11 cellular contexts compared by ENCODE assay signal in the genomic region with DNA sequence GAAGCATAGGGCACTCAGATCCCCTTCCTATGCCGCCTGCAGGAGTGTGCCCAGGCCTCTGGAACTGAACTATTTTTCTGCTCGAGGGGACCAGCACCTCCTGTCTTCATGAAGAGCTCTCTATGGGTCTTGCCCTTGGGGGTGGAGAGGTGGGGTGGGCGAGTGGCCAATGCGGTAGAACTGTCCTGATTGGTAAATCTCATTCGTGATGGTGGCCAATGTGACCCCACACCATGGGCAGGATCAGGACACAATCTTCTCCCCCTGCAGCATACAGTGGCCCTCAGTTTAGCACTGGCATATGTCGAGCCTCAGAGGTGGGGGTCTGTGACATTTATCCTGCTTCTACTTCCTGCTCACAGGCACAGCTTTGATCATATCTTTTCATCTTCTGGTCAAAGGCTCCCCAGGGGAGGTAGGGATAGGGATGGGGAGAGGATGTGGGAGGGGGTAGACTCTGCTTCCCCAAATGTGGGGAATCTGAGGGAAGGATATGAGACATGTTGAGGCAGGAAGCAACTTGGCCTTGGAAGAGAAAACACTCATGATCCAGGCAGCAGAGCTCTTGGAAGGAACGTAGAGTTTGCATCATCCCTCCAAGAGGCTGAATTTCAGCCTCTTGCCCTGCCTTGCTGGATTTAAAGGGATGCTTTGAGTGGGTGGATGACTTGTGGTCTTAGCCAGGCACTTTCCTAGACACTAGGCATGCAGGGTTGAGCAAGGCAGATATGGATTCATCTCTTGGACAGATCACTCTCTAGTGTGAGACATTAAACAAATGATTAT.
DNase-seq lines count a peak whose midpoint lies in the region; ATAC-seq, FAIRE-seq and TF ChIP-seq lines count a peak whose summit lies in the region.
"Had no signal": no experiment of that assay in that cellular context is flagged by ENCODE, and none has a peak within 500 bp of the region (broad histone marks: within the 10 kb centered on the region; RNA-seq: fewer than 3 reads in every experiment).

No MANE protein-coding gene starts in this region.

- H4K5ac ChIP-seq in H9 (ENCODE audit: insufficient read length, low read depth, low read length) = no peak overlapping the region

- H3K27ac ChIP-seq in mesenchymal stem cell (ENCODE audit: low read length, poor library complexity, severe bottlenecking) = no peak overlapping the region
- no peak overlapping the region for H3K27ac ChIP-seq in H9 (ENCODE audit: insufficient read length, low read depth, low read length)
- H3K27ac ChIP-seq in CD8-positive, alpha-beta memory T cell (ENCODE audit: low read depth, low read length) = no peak overlapping the region
- H3K27ac ChIP-seq in HepG2 (ENCODE audit: extremely low read length, insufficient read depth, low read length) = no peak overlapping the region
- H3K27ac ChIP-seq: A549 had no signal

- intact Hi-C loops in HepG2 (cut with micrococcal nuclease; ENCODE audit: unreplicated experiment) = no loop called here

- peak overlapping the region; percentile 87 for H4K91ac ChIP-seq in mesenchymal stem cell (ENCODE audit: low read length)
- no peak overlapping the region for H4K91ac ChIP-seq in H9 (ENCODE audit: insufficient read length, low read depth, low read length)

- CTCF ChIA-PET in CD8-positive, alpha-beta memory T cell (lab: Charles Lee) = no interaction called here
- CTCF ChIA-PET in HepG2 (lab: Yijun Ruan, JAX; ENCODE audit: low intra/inter-chr PET ratio, low total read pairs) = no interaction called here

- H2AFZ ChIP-seq in mesenchymal stem cell (ENCODE audit: low read depth, low read length) (no peak overlapping the region), H9 (ENCODE audit: low read length) (no peak overlapping the region), HepG2 (ENCODE audit: low read length) (no peak overlapping the region)

- no peak for TF ChIP-seq CTCF in H9 (conservative IDR thresholded peaks at IDR 0.05)
- no peak for TF ChIP-seq CTCF in HepG2 (CRISPR knock-in tag; IDR thresholded peaks at IDR 0.05)

- H3K23ac ChIP-seq in mesenchymal stem cell (ENCODE audit: low read length in 2 of 2) (no peak overlapping the region), H9 (ENCODE audit: insufficient read length, low read depth, low read length) (no peak overlapping the region)

- H3K79me2 ChIP-seq in H9 (ENCODE audit: insufficient read depth, low read length) (no peaks in the 10 kb centered on the region), HepG2 (ENCODE audit: insufficient read depth, low read length) (no peaks in the 10 kb centered on the region)

- no peak overlapping the region for H2BK5ac ChIP-seq in mesenchymal stem cell (ENCODE audit: low read depth, low read length, poor library complexity, severe bottlenecking)
- H2BK5ac ChIP-seq in H9 (ENCODE audit: insufficient read length, low read length) = no peak overlapping the region

- H3K27me3 ChIP-seq in MG63 = no peaks in the 10 kb centered on the region
- no peaks in the 10 kb centered on the region for H3K27me3 ChIP-seq in mesenchymal stem cell (ENCODE audit: control insufficient read depth in 1 of 2, insufficient read depth in 1 of 2, low read length in 2 of 2)
- no peaks in the 10 kb centered on the region for H3K27me3 ChIP-seq in H9 (ENCODE audit: insufficient read depth, low read length)
- no peaks in the 10 kb centered on the region for H3K27me3 ChIP-seq in CD8-positive, alpha-beta memory T cell (ENCODE audit: insufficient read depth, low read length, poor library complexity, severe bottlenecking)
- peaks cover 3 to 19% of the 10 kb centered on the region in 2 experiments; a peak in 4 of 5 replicates for H3K27me3 ChIP-seq in HepG2 (ENCODE audit: control insufficient read depth in 1 of 2, insufficient read depth in 2 of 2, low read length in 2 of 2)
- H3K27me3 ChIP-seq: tibial artery had no signal

- H2AK5ac ChIP-seq in mesenchymal stem cell (ENCODE audit: low read length, severe bottlenecking) = no peak overlapping the region
- H2AK5ac ChIP-seq in H9 (ENCODE audit: insufficient read length, low read length) = no peak overlapping the region

- H3K18ac ChIP-seq in mesenchymal stem cell (ENCODE audit: low read depth in 1 of 2, low read length in 2 of 2) (peak overlapping the region; percentile 48 to 71), H9 (ENCODE audit: insufficient read length, low read depth, low read length) (no peak overlapping the region)

- H3K4me1 Mint-ChIP-seq in H9 = peaks cover 6 to 11% of the 10 kb centered on the region in 2 experiments
- H3K4me1 Mint-ChIP-seq in CD8-positive, alpha-beta memory T cell = no peaks in the 10 kb centered on the region
- H3K4me1 Mint-ChIP-seq: natural killer cell had no signal

- 67% methylated on average over 7 of the region's 7 CpGs for WGBS in mesenchymal stem cell
- WGBS in H9 (ENCODE audit: extremely low coverage, insufficient read length, low lambda C conversion rate) = no CpG with 5 or more reads among the region's 7 CpGs
- 13% methylated on average over 2 of the region's 7 CpGs for WGBS in HepG2 (ENCODE audit: low lambda C conversion rate)

- DNase-seq in A172 (ENCODE audit: low spot score) = peak; percentile 39
- peak; percentile 96 for DNase-seq in MG63
- peak; percentile 90 for DNase-seq in dedifferentiated amniotic fluid mesenchymal stem cell (ENCODE audit: extremely low spot score)
- DNase-seq in mesenchymal stem cell = peak; percentile 75
- DNase-seq in H9 = no peak
- DNase-seq in CD8-positive, alpha-beta memory T cell = no peak
- no peak for DNase-seq in stimulated activated CD4-positive, alpha-beta T cell treated with anti-CD3 and anti-CD28 coated beads, Interleukin-12 subunit alpha, Interleukin-12 subunit beta, amount 100 ng/mL, for 4 hours
- DNase-seq in HepG2 (ENCODE audit: low spot score) = no peak
- DNase-seq: natural killer cell had no signal

- no peak overlapping the region for H3K4me3 Mint-ChIP-seq in H9
- H3K4me3 Mint-ChIP-seq in CD8-positive, alpha-beta memory T cell = no peak overlapping the region
- H3K4me3 Mint-ChIP-seq: natural killer cell had no signal

- H2BK12ac ChIP-seq in mesenchymal stem cell (ENCODE audit: low read length in 2 of 2) = peak overlapping the region; percentile 59 to 85
- no peak overlapping the region for H2BK12ac ChIP-seq in H9 (ENCODE audit: insufficient read length, low read depth, low read length)

- no peak overlapping the region for H2BK20ac ChIP-seq in H9 (ENCODE audit: low read depth, low read length, poor library complexity, severe bottlenecking)

- no peaks in the 10 kb centered on the region for H3K9me3 Mint-ChIP-seq in H9
- H3K9me3 Mint-ChIP-seq in CD8-positive, alpha-beta memory T cell = no peaks in the 10 kb centered on the region
- H3K9me3 Mint-ChIP-seq: natural killer cell had no signal

- H3K4me2 ChIP-seq in mesenchymal stem cell (ENCODE audit: low read length, poor library complexity, severe bottlenecking) (no peak overlapping the region), H9 (ENCODE audit: insufficient read depth, insufficient read length, low read length) (no peak overlapping the region), HepG2 (ENCODE audit: low read depth, low read length) (no peak overlapping the region)
- H3K4me2 ChIP-seq: A549 had no signal

- H3K79me1 ChIP-seq in mesenchymal stem cell (replicated peaks; ENCODE audit: low read length, poor library complexity, severe bottlenecking) (no peaks in the 10 kb centered on the region), H9 (ENCODE audit: insufficient read depth, low read depth, low read length, poor library complexity, severe bottlenecking) (no peaks in the 10 kb centered on the region)

- H3K9me3 ChIP-seq in MG63 (no peaks in the 10 kb centered on the region), mesenchymal stem cell (ENCODE audit: control insufficient read depth, low read length) (no peaks in the 10 kb centered on the region), H9 (ENCODE audit: control insufficient read depth, low read depth, low read length) (no peaks in the 10 kb centered on the region), HepG2 (ENCODE audit: low read length) (no peaks in the 10 kb centered on the region)
- H3K9me3 ChIP-seq in CD8-positive, alpha-beta memory T cell (ENCODE audit: low read length) = no peaks in the 10 kb centered on the region
- H3K9me3 ChIP-seq: A549, tibial artery had no signal

- H3K36me3 ChIP-seq in MG63 (no peaks in the 10 kb centered on the region), mesenchymal stem cell (ENCODE audit: control insufficient read depth in 1 of 2, insufficient read depth in 2 of 2, low read depth in 1 of 2, low read length in 2 of 2) (no peaks in the 10 kb centered on the region), HepG2 (replicated peaks in 1 of 2; ENCODE audit: control insufficient read depth in 1 of 2, insufficient read depth in 2 of 2, low read length in 2 of 2) (no peaks in the 10 kb centered on the region)
- H3K36me3 ChIP-seq in CD8-positive, alpha-beta memory T cell (ENCODE audit: insufficient read depth, low read length) = no peaks in the 10 kb centered on the region
- H3K36me3 ChIP-seq: tibial artery had no signal

- H3K4me1 ChIP-seq in mesenchymal stem cell (ENCODE audit: control insufficient read depth, insufficient read depth, low read depth, low read length) = peaks cover 4% of the 10 kb centered on the region
- H3K4me1 ChIP-seq in H9 (ENCODE audit: insufficient read depth, low read length) = no peaks in the 10 kb centered on the region
- H3K4me1 ChIP-seq in CD8-positive, alpha-beta memory T cell (ENCODE audit: insufficient read depth, low read length) = no peaks in the 10 kb centered on the region
- H3K4me1 ChIP-seq in HepG2 (ENCODE audit: insufficient read depth, low read length) = peaks cover 6% of the 10 kb centered on the region; the same call in 1 of the 2 replicates

- TF ChIP-seq POLR2A in HepG2 (IDR thresholded peaks at IDR 0.05; ENCODE audit: insufficient read depth in 1 of 2, low read depth in 2 of 2, low read length in 2 of 2) = no peak

- no TSS peak for BruUV-seq in HepG2 (replicated peaks; lab: Mats Ljungman, UMichigan)

- H3K9ac ChIP-seq in mesenchymal stem cell (ENCODE audit: low read length) = peak overlapping the region; percentile 69
- no peak overlapping the region for H3K9ac ChIP-seq in H9 (ENCODE audit: extremely low read depth, insufficient read length, low read length)
- no peak overlapping the region for H3K9ac ChIP-seq in HepG2 (ENCODE audit: insufficient read depth, low read depth, low read length)

- H3K4me3 ChIP-seq in MG63 = no peak overlapping the region
- H3K4me3 ChIP-seq in mesenchymal stem cell (ENCODE audit: insufficient read depth in 1 of 2, low read depth in 1 of 2, low read length in 2 of 2) = no peak overlapping the region
- no peak overlapping the region for H3K4me3 ChIP-seq in CD8-positive, alpha-beta memory T cell (ENCODE audit: low read length)
- no peak overlapping the region for H3K4me3 ChIP-seq in HepG2 (replicated peaks in 1 of 3; ENCODE audit: insufficient read depth in 1 of 3, low read depth in 2 of 3, low read length in 3 of 3)
- H3K4me3 ChIP-seq: A549, tibial artery had no signal

- H3T11ph ChIP-seq in H9 (ENCODE audit: low read length) = no peak overlapping the region

- H3K27ac Mint-ChIP-seq in H9 = no peak overlapping the region; a peak in 1 of 7 replicates
- no peak overlapping the region for H3K27ac Mint-ChIP-seq in CD8-positive, alpha-beta memory T cell
- H3K27ac Mint-ChIP-seq: natural killer cell had no signal

- no peak overlapping the region for H3K56ac ChIP-seq in H9 (ENCODE audit: insufficient read length, low read depth, low read length)

- in situ Hi-C loops in HepG2 (cut with HindIII; ENCODE audit: extremely low pct_ligation_motif_present, low pct_unique_long_range_greater_than_20kb) = no loop called here

- no peak for ATAC-seq in HepG2
- ATAC-seq: natural killer cell had no signal

- POLR2A ChIA-PET in CD8-positive, alpha-beta memory T cell (lab: Charles Lee) = no interaction called here
- POLR2A ChIA-PET in HepG2 (lab: Yijun Ruan, JAX) = no interaction called here

- no peak for FAIRE-seq in HepG2 (lab: Jason Lieb, UNC)
- FAIRE-seq: A549 had no signal

- peak overlapping the region in 1 of 2 experiments; percentile 62 for H3K14ac ChIP-seq in mesenchymal stem cell (ENCODE audit: low read length in 2 of 2)
- H3K14ac ChIP-seq in H9 (ENCODE audit: insufficient read depth, low read length) = no peak overlapping the region

- H3K27me3 Mint-ChIP-seq in H9 (ENCODE audit: low read depth) = no peaks in the 10 kb centered on the region
- H3K27me3 Mint-ChIP-seq in CD8-positive, alpha-beta memory T cell = peaks cover 5 to 37% of the 10 kb centered on the region in 2 donors

- H2BK120ac ChIP-seq in mesenchymal stem cell (ENCODE audit: low read depth, low read length) = peak overlapping the region; percentile 13
- no peak overlapping the region for H2BK120ac ChIP-seq in H9 (ENCODE audit: low read depth, low read length, poor library complexity, severe bottlenecking)

- TF ChIP-seq EP300 in HepG2 (IDR thresholded peaks at IDR 0.05; ENCODE audit: low read depth in 2 of 2, low read length in 2 of 2) (no peak), HepG2 (CRISPR knock-in tag; IDR thresholded peaks at IDR 0.05; ENCODE audit: borderline replicate concordance) (no peak)

- H3K23me2 ChIP-seq in H9 (ENCODE audit: insufficient read length, low read depth, low read length, poor library complexity, severe bottlenecking) = no peaks in the 10 kb centered on the region

- H4K20me1 ChIP-seq in H9 (ENCODE audit: control insufficient read depth, insufficient read depth, insufficient read length) (no peaks in the 10 kb centered on the region), HepG2 (ENCODE audit: insufficient read depth, low read length) (no peaks in the 10 kb centered on the region)

- H3K4ac ChIP-seq in mesenchymal stem cell (ENCODE audit: low read depth in 1 of 2, low read length in 2 of 2) (peak overlapping the region; percentile 56 to 69), H9 (ENCODE audit: low read depth, low read length) (no peak overlapping the region)

- no peak for TF ChIP-seq RAD21 in HepG2 (CRISPR knock-in tag; IDR thresholded peaks at IDR 0.05)

- H3K36me3 Mint-ChIP-seq in H9 (ENCODE audit: insufficient read depth in 1 of 3, low read depth in 3 of 3) = no peaks in the 10 kb centered on the region
- no peaks in the 10 kb centered on the region for H3K36me3 Mint-ChIP-seq in CD8-positive, alpha-beta memory T cell
- H3K36me3 Mint-ChIP-seq: natural killer cell had no signal

- H2BK15ac ChIP-seq in mesenchymal stem cell (ENCODE audit: low read depth, poor library complexity, severe bottlenecking) = peak overlapping the region; percentile 60
- no peak overlapping the region for H2BK15ac ChIP-seq in H9 (ENCODE audit: low read depth, low read length)

- H4K8ac ChIP-seq in mesenchymal stem cell (ENCODE audit: low read length) (peak overlapping the region; percentile 88), H9 (replicated peaks; ENCODE audit: insufficient read length, low read depth, low read length) (no peak overlapping the region)

Comparison
In these comparisons a context has a peak if more than half of its experiments do, and no peak if none do; other contexts are left out.
1. DNase-seq: peak in A172 (single experiment), MG63 (single experiment), dedifferentiated amniotic fluid mesenchymal stem cell (single experiment) and mesenchymal stem cell (single experiment); none in H9 (single experiment), CD8-positive, alpha-beta memory T cell (0 of 5), stimulated activated CD4-positive, alpha-beta T cell treated with anti-CD3 and anti-CD28 coated beads, Interleukin-12 subunit alpha, Interleukin-12 subunit beta, amount 100 ng/mL, for 4 hours (single experiment) and HepG2 (single experiment).